12 cellular contexts compared by ENCODE assay signal in genomic region chr17:82943751-82944150, GRCh38.
"Had no signal": no experiment of that assay in that cellular context is flagged by ENCODE, and none has a peak within 500 bp of the region (broad histone marks: within the 10 kb centered on the region; RNA-seq: fewer than 3 reads in every experiment).

No MANE protein-coding gene starts in this region.

- H3K27me3 ChIP-seq: ascending aorta, hepatocyte had no signal

- H3K4me3 Mint-ChIP-seq: activated CD4-positive, alpha-beta memory T cell treated with anti-CD3 and anti-CD28 coated beads, Interleukin-2, amount 10 ng/mL, durations not matched to agents 7 days and 5 days; nephron; T-cell had no signal

- ATAC-seq: activated naive CD4-positive, alpha-beta T cell treated with anti-CD3 and anti-CD28 coated beads, Interleukin-2, amount 50 U/mL, for 72 hours; T-cell had no signal

- H3K4me1 Mint-ChIP-seq: activated CD4-positive, alpha-beta memory T cell treated with anti-CD3 and anti-CD28 coated beads, Interleukin-2, amount 10 ng/mL, durations not matched to agents 7 days and 5 days; nephron; T-cell had no signal

- H3K27ac ChIP-seq: ascending aorta, epithelial cell of prostate, hepatocyte, skin epidermis had no signal

- H3K79me2 ChIP-seq: hepatocyte had no signal

- H3K27ac Mint-ChIP-seq: activated CD4-positive, alpha-beta memory T cell treated with anti-CD3 and anti-CD28 coated beads, Interleukin-2, amount 10 ng/mL, durations not matched to agents 7 days and 5 days; T-cell had no signal

- H3K27me3 Mint-ChIP-seq: activated CD4-positive, alpha-beta memory T cell treated with anti-CD3 and anti-CD28 coated beads, Interleukin-2, amount 10 ng/mL, durations not matched to agents 7 days and 5 days; T-cell had no signal

- DNase-seq: activated CD4-positive, alpha-beta memory T cell treated with anti-CD3 and anti-CD28 coated beads, Interleukin-2, amount 10 ng/mL, durations not matched to agents 7 days and 5 days; activated CD8-positive, alpha-beta memory T cell treated with anti-CD3 and anti-CD28 coated beads, Interleukin-2, amount 50 U/mL, for 48 hours; effector CD8-positive, alpha-beta T cell; occipital lobe; T-cell; T1000 had no signal

- H3K4me2 ChIP-seq: hepatocyte had no signal

- H2AFZ ChIP-seq: hepatocyte had no signal

- H3K4me1 ChIP-seq: ascending aorta had no signal

- H3K4me3 ChIP-seq: ascending aorta, hepatocyte, skin epidermis had no signal
